ENCODE assay signal across 21 cellular contexts in genomic region chr2:39050109-39050508, GRCh38.
DNase-seq lines count a peak whose midpoint lies in the region; ATAC-seq, FAIRE-seq and TF ChIP-seq lines count a peak whose summit lies in the region.
"Had no signal": no experiment of that assay in that cellular context is flagged by ENCODE, and none has a peak within 500 bp of the region (broad histone marks: within the 10 kb centered on the region; RNA-seq: fewer than 3 reads in every experiment).

No MANE protein-coding gene starts in this region.

- dilution Hi-C loops in keratinocyte (cut with MboI; ENCODE audit: extremely low pct_ligation_motif_present, low sequenced_read_pairs) = loop anchor here (25.0 kb wide), 1 partner anchor 162 kb away; no protein-coding TSS in a partner anchor

- no peaks in the 10 kb centered on the region for H3K9me3 Mint-ChIP-seq in activated CD4-positive, alpha-beta memory T cell treated with anti-CD3 and anti-CD28 coated beads, Interleukin-2, amount 10 ng/mL, durations not matched to agents 7 days and 5 days
- peaks cover 4% of the 10 kb centered on the region for H3K9me3 Mint-ChIP-seq in type B pancreatic cell

- H2AFZ ChIP-seq in keratinocyte (ENCODE audit: control insufficient read depth, low read length) = no peak overlapping the region

- H3K27ac ChIP-seq in keratinocyte (ENCODE audit: control insufficient read depth, insufficient read depth, low read length) = peak overlapping the region; percentile 38

- H3K4me1 Mint-ChIP-seq in activated CD4-positive, alpha-beta memory T cell treated with anti-CD3 and anti-CD28 coated beads, Interleukin-2, amount 10 ng/mL, durations not matched to agents 7 days and 5 days = peaks cover 15% of the 10 kb centered on the region
- no peaks in the 10 kb centered on the region for H3K4me1 Mint-ChIP-seq in type B pancreatic cell (ENCODE audit: unreplicated experiment)

- no peaks in the 10 kb centered on the region for H3K4me1 ChIP-seq in keratinocyte (ENCODE audit: control insufficient read depth, extremely low read depth, insufficient read depth, low read length)

- FAIRE-seq in keratinocyte (lab: Jason Lieb, UNC) = no peak
- FAIRE-seq: GM12892 had no signal

- no peaks in the 10 kb centered on the region for H3K79me2 ChIP-seq in keratinocyte (ENCODE audit: control insufficient read depth, insufficient read depth, low read length)

- TF ChIP-seq CTCF in keratinocyte (optimal IDR thresholded peaks at IDR 0.05 in 1 of 3, IDR thresholded peaks at IDR 0.05 in 1 of 3, conservative IDR thresholded peaks at IDR 0.05 in 1 of 3; ENCODE audit: extremely low read depth in 1 of 3, insufficient read depth in 2 of 3, low read length in 3 of 3) = no peak
- TF ChIP-seq CTCF in type B pancreatic cell (conservative IDR thresholded peaks at IDR 0.05) = no peak

- H3K4me3 ChIP-seq in keratinocyte (ENCODE audit: control insufficient read depth in 2 of 3, extremely low read depth in 1 of 3, insufficient read depth in 2 of 3, low read depth in 1 of 3, low read length in 3 of 3) = no peak overlapping the region
- H3K4me3 ChIP-seq: MG63 had no signal

- H3K36me3 Mint-ChIP-seq in activated CD4-positive, alpha-beta memory T cell treated with anti-CD3 and anti-CD28 coated beads, Interleukin-2, amount 10 ng/mL, durations not matched to agents 7 days and 5 days (ENCODE audit: low read depth) = peaks cover 75% of the 10 kb centered on the region
- H3K36me3 Mint-ChIP-seq in type B pancreatic cell = peaks cover 43% of the 10 kb centered on the region

- H3K27ac Mint-ChIP-seq in activated CD4-positive, alpha-beta memory T cell treated with anti-CD3 and anti-CD28 coated beads, Interleukin-2, amount 10 ng/mL, durations not matched to agents 7 days and 5 days = no peak overlapping the region
- H3K27ac Mint-ChIP-seq in type B pancreatic cell = no peak overlapping the region

- no peaks in the 10 kb centered on the region for H3K36me3 ChIP-seq in keratinocyte (ENCODE audit: control insufficient read depth in 2 of 2, extremely low read depth in 1 of 2, insufficient read depth in 2 of 2, low read length in 2 of 2)

- H3K4me3 Mint-ChIP-seq in activated CD4-positive, alpha-beta memory T cell treated with anti-CD3 and anti-CD28 coated beads, Interleukin-2, amount 10 ng/mL, durations not matched to agents 7 days and 5 days = no peak overlapping the region
- H3K4me3 Mint-ChIP-seq in type B pancreatic cell = no peak overlapping the region

- DNase-seq in AG08396 (ENCODE audit: low spot score) = peak; percentile 3
- DNase-seq in HT1080 (ENCODE audit: low read depth) = peak; percentile 1
- DNase-seq in astrocyte of the hippocampus (ENCODE audit: low read depth, low spot score) = peak; percentile 32
- no peak for DNase-seq in keratinocyte (ENCODE audit: low read depth, low spot score)
- no peak for DNase-seq in activated CD4-positive, alpha-beta memory T cell treated with anti-CD3 and anti-CD28 coated beads, Interleukin-2, amount 10 ng/mL, durations not matched to agents 7 days and 5 days
- no peak for DNase-seq in 8988T
- no peak for DNase-seq in type B pancreatic cell (ENCODE audit: extremely low spot score, unreplicated experiment)
- DNase-seq: AML-193, Calu3, DMS79, GDM1, KBM-7, MG63, NCI-H1092 treated with DMSO at 0.1 percent for 48 hours, NCI-H1694 treated with DMSO at 0.1 percent for 48 hours, NCI-H446, NCI-H774, Right ventricle myocardium superior had no signal

- no peaks in the 10 kb centered on the region for H3K27me3 Mint-ChIP-seq in activated CD4-positive, alpha-beta memory T cell treated with anti-CD3 and anti-CD28 coated beads, Interleukin-2, amount 10 ng/mL, durations not matched to agents 7 days and 5 days
- H3K27me3 Mint-ChIP-seq in type B pancreatic cell = no peaks in the 10 kb centered on the region

- no peaks in the 10 kb centered on the region for H4K20me1 ChIP-seq in keratinocyte (ENCODE audit: control insufficient read depth, extremely low read depth, insufficient read depth, low read length)

- no peaks in the 10 kb centered on the region for H3K9me3 ChIP-seq in keratinocyte (ENCODE audit: control insufficient read depth, low read depth, low read length)
- H3K9me3 ChIP-seq: MG63 had no signal

- H3K9ac ChIP-seq in keratinocyte (ENCODE audit: control insufficient read depth, extremely low read depth, insufficient read depth, low read length) = no peak overlapping the region

- POLR2A ChIA-PET in activated CD4-positive, alpha-beta memory T cell treated with anti-CD3 and anti-CD28 coated beads, Interleukin-2, amount 10 ng/mL, durations not matched to agents 7 days and 5 days (lab: Charles Lee) = interaction anchor here (2.0 kb wide), 1 partner anchor 71 kb away, joined by 5 read pairs; the partner anchor contains the start of gene SOS1

- H3K27me3 ChIP-seq in keratinocyte (ENCODE audit: control insufficient read depth, extremely low read depth, insufficient read depth, low read length) = no peaks in the 10 kb centered on the region
- H3K27me3 ChIP-seq: MG63 had no signal

- CTCF ChIA-PET in activated CD4-positive, alpha-beta memory T cell treated with anti-CD3 and anti-CD28 coated beads, Interleukin-2, amount 10 ng/mL, durations not matched to agents 7 days and 5 days (lab: Charles Lee) = no interaction called here

- no peak overlapping the region for H3K4me2 ChIP-seq in keratinocyte (ENCODE audit: control insufficient read depth, extremely low read depth, insufficient read depth, low read depth, low read length)

- no peaks in the 10 kb centered on the region for H3K9me1 ChIP-seq in keratinocyte (ENCODE audit: control insufficient read depth, extremely low read depth, insufficient read depth, low read length)

- no peak for ATAC-seq in HG02852 (IDR thresholded peaks at IDR 0.05; ENCODE audit: unreplicated experiment)
- ATAC-seq: Panc1 had no signal

Comparison
In these comparisons a context has a peak if more than half of its experiments do, and no peak if none do; other contexts are left out.
1. DNase-seq: peak in AG08396 (single experiment), HT1080 (single experiment) and astrocyte of the hippocampus (single experiment); none in keratinocyte (single experiment), activated CD4-positive, alpha-beta memory T cell treated with anti-CD3 and anti-CD28 coated beads, Interleukin-2, amount 10 ng/mL, durations not matched to agents 7 days and 5 days (single experiment), 8988T (single experiment) and type B pancreatic cell (single experiment).